ENCODE assay signal across 3 cellular contexts in genomic region chr7:99867477-99867876, GRCh38.
A peak's percentile ranks its signal among the peaks of the same experiment; 100 is the strongest.
TF ChIP-seq lines count a peak whose summit lies in the region.

No MANE protein-coding gene starts in this region.

TF ChIP-seq in HEK293, 187 proteins besides CTCF, POLR2A, EP300 and RAD21:
- TF ChIP-seq ZNF146 (tag by site-specific recombination; IDR thresholded peaks at IDR 0.05) (peak; percentile 79), ZNF280D (tag by site-specific recombination; IDR thresholded peaks at IDR 0.05) (0 out of 2 replicates have a peak, but pooled peaks have one; percentile 43)

TF ChIP-seq in SK-N-SH treated with all-trans-retinoic acid at 6 μM for 48 hours, 23 proteins besides CTCF, POLR2A, EP300 and RAD21:
- peak; percentile 28; the same call in 1 of the 2 replicates for TF ChIP-seq ZNF8 (CRISPR knock-in tag; IDR thresholded peaks at IDR 0.05)

TF ChIP-seq in K562, 482 proteins besides CTCF, POLR2A, EP300 and RAD21:
- peak; percentile 65 for TF ChIP-seq ZNF146 (CRISPR knock-in tag; IDR thresholded peaks at IDR 0.05; ENCODE audit: unreplicated experiment)
- 0 out of 4 replicates have a peak, but pooled peaks of 1 of the 2 experiments have one; percentile 9 for TF ChIP-seq KDM1A (IDR thresholded peaks at IDR 0.05)
